In genomic region chr6:43669050-43669921, GRCh38 we compare ENCODE assay signal across 1 cellular context.
TF ChIP-seq lines count a peak whose summit lies in the region.

No MANE protein-coding gene starts in this region.

TF ChIP-seq in H1, 55 proteins besides CTCF, POLR2A, EP300 and RAD21 (continued from another document):
- TF ChIP-seq POLR2AphosphoS5 (IDR thresholded peaks at IDR 0.05; ENCODE audit: low read depth, low read length): peak; percentile 19; the same call in 1 of the 2 replicates
TF ChIP-seq in H1: peak in this region for 1.
